ENCODE assay signal across 1 cellular context in genomic region chr6:116268589-116269293, GRCh38.
A peak's percentile ranks its signal among the peaks of the same experiment; 100 is the strongest.
TF ChIP-seq lines count a peak whose summit lies in the region.

No MANE protein-coding gene starts in this region.

TF ChIP-seq in K562, 482 proteins besides CTCF, POLR2A, EP300 and RAD21 (continued from another document and continues in another):
- peak in 1 of 2 experiments; percentile 62 for TF ChIP-seq AFF1 (IDR thresholded peaks at IDR 0.05; ENCODE audit: low read depth in 1 of 2, partially characterized antibody in 2 of 2)
- no peak for TF ChIP-seq ETS1 (conservative IDR thresholded peaks at IDR 0.05; ENCODE audit: control insufficient read depth, low read depth, low read length)
- TF ChIP-seq TFE3 (CRISPR knock-in tag; IDR thresholded peaks at IDR 0.05) = no peak
- 0 out of 2 replicates have a peak, but pooled peaks have one; percentile 39 for TF ChIP-seq KLF16 (IDR thresholded peaks at IDR 0.05)
- 0 out of 2 replicates have a peak, but pooled peaks have one; percentile 31 for TF ChIP-seq ZNF592 (IDR thresholded peaks at IDR 0.05)
- TF ChIP-seq CHD7 (IDR thresholded peaks at IDR 0.05; ENCODE audit: low read depth, low read length) = no peak
- TF ChIP-seq ZNF518B (CRISPR knock-in tag; IDR thresholded peaks at IDR 0.05) = no peak
- no peak for TF ChIP-seq DDX20 (tag; IDR thresholded peaks at IDR 0.05; ENCODE audit: low read depth)
- TF ChIP-seq ZFP30 (CRISPR knock-in tag; IDR thresholded peaks at IDR 0.05; ENCODE audit: borderline replicate concordance) = no peak
- peak; percentile 36; the same call in 1 of the 2 replicates for TF ChIP-seq JUND (IDR thresholded peaks at IDR 0.05; ENCODE audit: borderline replicate concordance, low read depth, low read length)
- no peak for TF ChIP-seq JUND (tag; IDR thresholded peaks at IDR 0.05; ENCODE audit: borderline replicate concordance, low read depth, low read length)
- no peak for TF ChIP-seq JUNB (CRISPR knock-in tag; conservative IDR thresholded peaks at IDR 0.05)
- TF ChIP-seq EP400 (IDR thresholded peaks at IDR 0.05) = no peak
- TF ChIP-seq ZNF445 (CRISPR knock-in tag; IDR thresholded peaks at IDR 0.05; ENCODE audit: low read depth) = no peak
- TF ChIP-seq ARID1B (IDR thresholded peaks at IDR 0.05) = no peak; the same call in 1 of the 2 replicates
- TF ChIP-seq SIX5 (IDR thresholded peaks at IDR 0.05; ENCODE audit: borderline replicate concordance in 1 of 2, insufficient read depth in 1 of 2, low read depth in 1 of 2, low read length in 2 of 2) = no peak
- 0 out of 4 replicates have a peak, but pooled peaks of 1 of the 2 experiments have one; percentile 13 for TF ChIP-seq FOXK2 (conservative IDR thresholded peaks at IDR 0.05 in 1 of 2, IDR thresholded peaks at IDR 0.05 in 1 of 2; ENCODE audit: low read depth in 2 of 2)
- TF ChIP-seq SPI1 (IDR thresholded peaks at IDR 0.05; ENCODE audit: borderline replicate concordance, low read depth, low read length) = 0 out of 2 replicates have a peak, but pooled peaks have one; percentile 37
- TF ChIP-seq DEAF1 (CRISPR knock-in tag; IDR thresholded peaks at IDR 0.05) = peak; percentile 93
